Comparison of ENCODE assay signal across 20 cellular contexts in the genomic region with DNA sequence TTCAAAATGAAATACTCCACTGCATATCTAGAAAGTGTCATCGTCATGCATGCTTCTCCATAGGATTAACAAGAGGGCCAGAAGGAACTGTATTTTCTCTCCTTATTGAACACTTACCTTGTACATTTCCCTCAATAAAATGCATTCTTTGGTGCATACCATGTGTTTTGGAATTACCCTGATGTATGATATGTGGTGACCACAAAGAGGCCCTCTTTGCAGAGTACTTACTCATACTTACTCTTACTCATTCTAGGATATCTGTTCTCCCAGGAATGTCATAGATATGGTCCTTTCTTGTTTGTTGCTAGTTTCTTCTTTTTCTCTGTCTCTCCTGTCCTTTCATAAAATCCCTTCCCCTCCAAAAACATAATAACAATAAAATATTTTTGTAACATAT.
"Had no signal": no experiment of that assay in that cellular context is flagged by ENCODE, and none has a peak within 500 bp of the region (broad histone marks: within the 10 kb centered on the region; RNA-seq: fewer than 3 reads in every experiment).

No MANE protein-coding gene starts in this region.

- DNase-seq: activated T-cell treated with anti-CD3 and anti-CD28 coated beads, Interleukin-2, amount 50 U/mL, for 1 hour; adrenal gland; effector CD8-positive, alpha-beta T cell; erythroblast; foreskin melanocyte; glutamatergic neuron; hypothalamus; left cardiac atrium; retina; sigmoid colon; stimulated activated CD4-positive, alpha-beta T cell treated with anti-CD3 and anti-CD28 coated beads, Interleukin-2, amount 100 ng/mL, for 48 hours; stimulated activated CD8-positive, alpha-beta memory T cell treated with anti-CD3 and anti-CD28 coated beads, Interleukin-4, amount 100 ng/mL, for 48 hours; stimulated activated naive B cell treated with anti-CD40 and anti-IgM and Interleukin-4, amounts not matched to agents 10 μg/mL and 1 μg/mL and 100 μg/mL, for 72 hours; transverse colon had no signal

- ATAC-seq: activated naive CD4-positive, alpha-beta T cell treated with anti-CD3 and anti-CD28 coated beads, Interleukin-2, amount 50 U/mL, for 72 hours; activated T-helper 17 cell treated with anti-CD3 and anti-CD28 coated beads, Interleukin-2, amount 50 U/mL, for 72 hours; left cardiac atrium; natural killer cell treated with Interleukin-12 subunit alpha and Interleukin-12 subunit beta and Interleukin-15 and Interleukin-18, amount 100 ng/mL, for 72 hours; stimulated activated naive B cell treated with anti-CD40 and anti-IgM and Interleukin-4, amounts not matched to agents 10 μg/mL and 1 μg/mL and 100 μg/mL, for 72 hours; WTC11 had no signal

- FAIRE-seq: islet of Langerhans, urothelium cell line had no signal
